10 cellular contexts compared by ENCODE assay signal in the genomic region with DNA sequence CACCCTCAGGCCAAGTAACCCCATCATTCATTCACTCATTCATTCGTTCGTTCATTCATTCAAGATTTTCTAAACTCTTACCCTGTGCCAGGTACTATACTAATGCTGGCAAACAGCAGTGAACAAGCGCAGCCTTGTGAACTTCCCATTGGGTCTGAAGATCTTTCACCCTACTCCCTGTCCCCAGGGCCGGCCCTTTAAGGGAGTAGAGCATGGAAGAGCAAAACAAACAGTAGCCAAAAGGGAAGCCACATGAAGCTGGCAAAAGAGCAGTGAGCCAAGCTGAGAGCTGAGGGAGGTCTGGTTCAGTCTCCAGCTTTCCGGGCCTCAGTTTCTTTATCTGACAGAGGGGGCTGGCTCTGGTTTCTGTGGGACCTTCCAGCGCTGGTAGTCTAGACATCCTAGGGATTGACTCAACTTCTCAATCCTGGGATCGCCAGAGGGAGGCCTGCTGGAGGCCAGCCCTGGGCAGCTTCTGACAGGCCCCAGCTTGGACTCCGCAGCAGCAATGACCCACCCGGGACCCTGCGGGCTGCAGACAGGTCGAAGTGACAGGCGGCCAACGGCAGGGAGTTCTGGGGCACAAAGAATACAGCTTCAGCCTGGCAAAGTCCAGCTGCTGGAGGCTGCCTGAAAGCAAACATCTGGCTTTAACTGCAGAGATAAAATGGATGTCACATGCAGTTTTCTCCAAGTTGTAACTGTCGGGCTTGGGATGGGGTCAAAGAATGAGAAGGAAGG. TPM values are rescaled to one million over a fixed set of nuclear protein-coding genes. Genes with fewer than 3 reads are reported as not detected.
A peak's percentile ranks its signal among the peaks of the same experiment; 100 is the strongest.
DNase-seq lines count a peak whose midpoint lies in the region; ATAC-seq and TF ChIP-seq lines count a peak whose summit lies in the region.
"Had no signal": no experiment of that assay in that cellular context is flagged by ENCODE, and none has a peak within 500 bp of the region (broad histone marks: within the 10 kb centered on the region; RNA-seq: fewer than 3 reads in every experiment).

No MANE protein-coding gene starts in this region.

- no peak overlapping the region for H2AK5ac ChIP-seq in neuronal stem cell (ENCODE audit: low read depth, low read length)

- 34 to 47% methylated on average over 7 of the region's 14 CpGs for WGBS in esophagus squamous epithelium, 2 donors
- WGBS in neuronal stem cell (ENCODE audit: extremely low coverage in 2 of 2, insufficient read length in 2 of 2, insufficient replicate concordance in 1 of 2), 2 donors, result no CpG with 5 or more reads among the region's 14 CpGs

- H3K27me3 Mint-ChIP-seq in stimulated activated naive CD8-positive, alpha-beta T cell treated with anti-CD3 and anti-CD28 coated beads, Interleukin-15, amount 100 ng/mL, for 72 hours, result no peaks in the 10 kb centered on the region

- no peak overlapping the region for H2AFZ ChIP-seq in neuronal stem cell (ENCODE audit: low read length)

- H3K36me3 ChIP-seq in esophagus squamous epithelium, result no peaks in the 10 kb centered on the region
- H3K36me3 ChIP-seq in neuronal stem cell (replicated peaks in 1 of 2; ENCODE audit: control insufficient read depth in 2 of 2, insufficient read depth in 2 of 2, low read length in 2 of 2), result peaks cover 2 to 21% of the 10 kb centered on the region in 2 donors

- H2BK5ac ChIP-seq in neuronal stem cell (ENCODE audit: low read length), result peak overlapping the region; percentile 46

- no peak overlapping the region for H2BK15ac ChIP-seq in neuronal stem cell (ENCODE audit: low read length)

- no peaks in the 10 kb centered on the region for H3K9me3 Mint-ChIP-seq in stimulated activated naive CD8-positive, alpha-beta T cell treated with anti-CD3 and anti-CD28 coated beads, Interleukin-15, amount 100 ng/mL, for 72 hours

- TF ChIP-seq CTCF in esophagus squamous epithelium (IDR thresholded peaks at IDR 0.05), result no peak

- H3K4me1 ChIP-seq in esophagus squamous epithelium (peaks cover 60 to 100% (median 85%) of the 10 kb centered on the region in 3 donors), neuronal stem cell (ENCODE audit: control insufficient read depth in 2 of 2, insufficient read depth in 1 of 2, low read depth in 1 of 2, low read length in 2 of 2) (peaks cover 0 to 19% of the 10 kb centered on the region in 2 donors)

- H4K91ac ChIP-seq in neuronal stem cell (ENCODE audit: low read depth, low read length, poor library complexity), result no peak overlapping the region

- no peak overlapping the region for H3K4ac ChIP-seq in neuronal stem cell (ENCODE audit: low read length)

- no peak for TF ChIP-seq POLR2A in esophagus squamous epithelium (IDR thresholded peaks at IDR 0.05)

- H3K4me2 ChIP-seq in neuronal stem cell (ENCODE audit: insufficient read depth, low read length, poor library complexity, severe bottlenecking), result no peak overlapping the region

- H3K4me1 Mint-ChIP-seq in stimulated activated naive CD8-positive, alpha-beta T cell treated with anti-CD3 and anti-CD28 coated beads, Interleukin-15, amount 100 ng/mL, for 72 hours, result peaks cover 98% of the 10 kb centered on the region

- peak; percentile 4 for ATAC-seq in stimulated activated naive CD8-positive, alpha-beta T cell treated with anti-CD3 and anti-CD28 coated beads, Interleukin-15, amount 100 ng/mL, for 72 hours
- no peak for ATAC-seq in stimulated activated naive CD8-positive, alpha-beta T cell treated with anti-CD3 and anti-CD28 coated beads, Interleukin-15, Interleukin-2, amounts not matched to agents 100 U/mL and 50 U/mL, for 24 hours
- ATAC-seq in HG03342 (IDR thresholded peaks at IDR 0.05; ENCODE audit: unreplicated experiment), result no peak
- ATAC-seq in GM19395 (IDR thresholded peaks at IDR 0.05; ENCODE audit: unreplicated experiment), result no peak
- no peak for ATAC-seq in HG02798 (IDR thresholded peaks at IDR 0.05; ENCODE audit: poor library complexity, unreplicated experiment)
- no peak for ATAC-seq in GM21619 (IDR thresholded peaks at IDR 0.05; ENCODE audit: unreplicated experiment)

- H3K79me1 ChIP-seq in neuronal stem cell (ENCODE audit: low read depth, low read length), result peaks cover 3% of the 10 kb centered on the region

- no peak overlapping the region for H4K8ac ChIP-seq in neuronal stem cell (ENCODE audit: low read depth, low read length)

- no peak overlapping the region for H2BK120ac ChIP-seq in neuronal stem cell (ENCODE audit: low read depth, low read length)

- H3K27me3 ChIP-seq in esophagus squamous epithelium (no peaks in the 10 kb centered on the region), neuronal stem cell (ENCODE audit: control insufficient read depth in 3 of 3, insufficient read depth in 3 of 3, low read depth in 1 of 3, low read length in 3 of 3) (no peaks in the 10 kb centered on the region)

- H3K23ac ChIP-seq in neuronal stem cell (ENCODE audit: low read depth, low read length, poor library complexity), result no peak overlapping the region

- H3K18ac ChIP-seq in neuronal stem cell (ENCODE audit: low read length), result no peak overlapping the region

- H3K27ac Mint-ChIP-seq in stimulated activated naive CD8-positive, alpha-beta T cell treated with anti-CD3 and anti-CD28 coated beads, Interleukin-15, amount 100 ng/mL, for 72 hours, result peak overlapping the region; percentile 67 to 95

- H3K27ac ChIP-seq in esophagus squamous epithelium (peak overlapping the region; percentile 82 to 90 (median 87)), neuronal stem cell (replicated peaks; ENCODE audit: low read length) (no peak overlapping the region)

- H3K4me3 Mint-ChIP-seq in stimulated activated naive CD8-positive, alpha-beta T cell treated with anti-CD3 and anti-CD28 coated beads, Interleukin-15, amount 100 ng/mL, for 72 hours, result peak overlapping the region; percentile 78 to 82

- intact Hi-C loops in esophagus squamous epithelium (cut with DNase I), result no loop called here

- H3K9me3 ChIP-seq in esophagus squamous epithelium, result no peaks in the 10 kb centered on the region
- H3K9me3 ChIP-seq in neuronal stem cell (replicated peaks in 1 of 2; ENCODE audit: control insufficient read depth in 2 of 2, insufficient read depth in 1 of 2, low read depth in 1 of 2, low read length in 2 of 2), result no peaks in the 10 kb centered on the region

- H2BK12ac ChIP-seq in neuronal stem cell (ENCODE audit: low read length), result no peak overlapping the region

- H3K14ac ChIP-seq in neuronal stem cell (ENCODE audit: low read length), result no peak overlapping the region

- H3K4me3 ChIP-seq in esophagus squamous epithelium (peak overlapping the region in 1 of 4 donors; percentile 50), neuronal stem cell (ENCODE audit: low read length in 2 of 2) (no peak overlapping the region)

- H3K9ac ChIP-seq in neuronal stem cell (ENCODE audit: low read depth, low read length, poor library complexity), result no peak overlapping the region

- no peak for DNase-seq in stimulated activated naive CD8-positive, alpha-beta T cell treated with anti-CD3 and anti-CD28 coated beads, Interleukin-15, amount 100 ng/mL, for 72 hours
- no peak for DNase-seq in stimulated activated naive CD8-positive, alpha-beta T cell treated with anti-CD3 and anti-CD28 coated beads, Interleukin-15, Interleukin-2, amounts not matched to agents 100 U/mL and 50 U/mL, for 24 hours
- no peak for DNase-seq in esophagus squamous epithelium (lab: John Stamatoyannopoulos, UW)
- no peak for DNase-seq in neuronal stem cell (ENCODE audit: low spot score)
- DNase-seq: activated T-cell treated with anti-CD3 and anti-CD28 coated beads, Interleukin-2, amount 50 U/mL, for 1 hour; NCI-H2107 had no signal

RNA-seq across cellular contexts. Expression of gene ACTN1, which starts 27.1 kb away (rescaled TPM):
- 100 to 1,000 TPM; 118 to 145 (median 131) TPM for total RNA-seq in esophagus squamous epithelium
- polyA plus RNA-seq in neuronal stem cell (2013, experiment 1 of 2), result 88.8 TPM
- 87.0 TPM for polyA plus RNA-seq in neuronal stem cell (2013, experiment 2 of 2)
